Comparison of ENCODE assay signal across 9 cellular contexts in the genomic region with DNA sequence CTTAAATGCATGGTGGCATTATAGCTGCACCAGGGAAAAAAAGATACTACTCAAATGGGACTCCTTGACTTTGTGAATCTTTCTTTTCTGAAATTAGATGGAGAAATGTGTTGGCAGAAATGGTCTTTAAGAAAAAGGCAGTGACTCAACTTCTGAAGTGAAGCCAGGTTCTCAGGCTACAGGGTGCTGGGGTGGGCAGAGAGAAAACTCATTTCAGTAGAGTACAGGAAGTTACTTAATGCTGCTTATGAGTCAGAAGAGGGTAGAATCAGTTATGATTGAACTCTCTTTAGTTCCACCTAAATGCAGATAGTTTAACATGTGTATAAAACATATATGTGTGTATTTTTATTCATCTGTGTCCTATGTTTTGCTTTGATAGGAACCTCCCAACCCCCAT.
DNase-seq lines count a peak whose midpoint lies in the region; ATAC-seq and TF ChIP-seq lines count a peak whose summit lies in the region.
"Had no signal": no experiment of that assay in that cellular context is flagged by ENCODE, and none has a peak within 500 bp of the region (broad histone marks: within the 10 kb centered on the region; RNA-seq: fewer than 3 reads in every experiment).

No MANE protein-coding gene starts in this region.

- H3K4me3 ChIP-seq in SK-N-SH (ENCODE audit: low read depth in 2 of 2, low read length in 1 of 2) (no peak overlapping the region), neural progenitor cell (no peak overlapping the region)

- no peaks in the 10 kb centered on the region for H3K27me3 Mint-ChIP-seq in central memory CD8-positive, alpha-beta T cell
- peaks cover 3% of the 10 kb centered on the region for H3K27me3 Mint-ChIP-seq in neural progenitor cell (ENCODE audit: insufficient read depth, low read depth)

- TF ChIP-seq CTCF in SK-N-SH (IDR thresholded peaks at IDR 0.05) (no peak), neural progenitor cell (IDR thresholded peaks at IDR 0.05) (no peak)

- H3K79me2 ChIP-seq in SK-N-SH (ENCODE audit: insufficient read depth): no peaks in the 10 kb centered on the region
- H3K79me2 ChIP-seq in neural progenitor cell (ENCODE audit: low read depth): no peaks in the 10 kb centered on the region

- peak; percentile 99 for ATAC-seq in HG02981 (IDR thresholded peaks at IDR 0.05; ENCODE audit: unreplicated experiment)
- peak; percentile 48 for ATAC-seq in central memory CD8-positive, alpha-beta T cell (replicated peaks; ENCODE audit: extremely low read depth, poor library complexity, severe bottlenecking)

- H3K4me3 Mint-ChIP-seq in central memory CD8-positive, alpha-beta T cell: peak overlapping the region; percentile 61
- H3K4me3 Mint-ChIP-seq in neural progenitor cell: no peak overlapping the region

- H3K4me1 Mint-ChIP-seq in central memory CD8-positive, alpha-beta T cell: peaks cover 53% of the 10 kb centered on the region
- no peaks in the 10 kb centered on the region for H3K4me1 Mint-ChIP-seq in neural progenitor cell

- peak; percentile 16 to 37 for DNase-seq in activated CD8-positive, alpha-beta memory T cell treated with anti-CD3 and anti-CD28 coated beads for 4 hours (ENCODE audit: low read depth in 2 of 2)
- DNase-seq in activated CD8-positive, alpha-beta memory T cell treated with anti-CD3 and anti-CD28 coated beads for 24 hours: no peak
- no peak for DNase-seq in SK-N-SH
- peak in 1 of 2 donors; percentile 37 for DNase-seq in central memory CD8-positive, alpha-beta T cell (ENCODE audit: low spot score in 2 of 2)
- peak; percentile 54 for DNase-seq in stimulated activated CD4-positive, alpha-beta T cell treated with anti-CD3 and anti-CD28 coated beads, Interleukin-2, amount 100 ng/mL, for 4 hours (ENCODE audit: low read depth)
- DNase-seq in neural progenitor cell (ENCODE audit: low spot score): no peak
- DNase-seq in NCI-H2029 (lab: John Stamatoyannopoulos, UW): no peak

- no peak overlapping the region for H3K9ac ChIP-seq in SK-N-SH
- no peak overlapping the region for H3K9ac ChIP-seq in neural progenitor cell

- POLR2A ChIA-PET in SK-N-SH (lab: Yijun Ruan, JAX): no interaction called here

- peak overlapping the region in 1 of 2 experiments; percentile 41; a peak in 2 of 4 replicates for H3K27ac ChIP-seq in SK-N-SH (ENCODE audit: low read depth in 2 of 2, low read length in 1 of 2)
- no peak overlapping the region for H3K27ac ChIP-seq in neural progenitor cell
- H3K27ac ChIP-seq: C4-2B had no signal

- H3K36me3 Mint-ChIP-seq in central memory CD8-positive, alpha-beta T cell (ENCODE audit: insufficient read depth): peaks cover 14% of the 10 kb centered on the region
- H3K36me3 Mint-ChIP-seq in neural progenitor cell: no peaks in the 10 kb centered on the region

- H3K9me3 Mint-ChIP-seq in central memory CD8-positive, alpha-beta T cell: no peaks in the 10 kb centered on the region
- peaks cover 4% of the 10 kb centered on the region for H3K9me3 Mint-ChIP-seq in neural progenitor cell

- no peak for TF ChIP-seq EP300 in SK-N-SH (IDR thresholded peaks at IDR 0.05; ENCODE audit: borderline replicate concordance in 1 of 2, low read depth in 1 of 2, low read length in 1 of 2)

- no peaks in the 10 kb centered on the region for H3K9me3 ChIP-seq in SK-N-SH
- no peaks in the 10 kb centered on the region for H3K9me3 ChIP-seq in neural progenitor cell (ENCODE audit: low read depth)

- H2AFZ ChIP-seq in SK-N-SH (ENCODE audit: low read depth) (no peak overlapping the region), neural progenitor cell (replicated peaks) (no peak overlapping the region)

- H3K4me2 ChIP-seq in SK-N-SH: no peak overlapping the region
- H3K4me2 ChIP-seq in neural progenitor cell: no peak overlapping the region

- H3K9me2 ChIP-seq in SK-N-SH: no peaks in the 10 kb centered on the region

- no peak for TF ChIP-seq RAD21 in SK-N-SH (IDR thresholded peaks at IDR 0.05; ENCODE audit: low read length)

- peak overlapping the region; percentile 99 for H3K27ac Mint-ChIP-seq in central memory CD8-positive, alpha-beta T cell (ENCODE audit: low read depth)
- H3K27ac Mint-ChIP-seq in neural progenitor cell: no peak overlapping the region

- H3K4me1 ChIP-seq in SK-N-SH (ENCODE audit: control insufficient read depth in 1 of 2, insufficient read depth in 2 of 2, low read depth in 1 of 2, low read length in 1 of 2): no peaks in the 10 kb centered on the region
- H3K4me1 ChIP-seq in neural progenitor cell: no peaks in the 10 kb centered on the region

- H3K36me3 ChIP-seq in SK-N-SH (replicated peaks in 1 of 2; ENCODE audit: control insufficient read depth in 1 of 2, insufficient read depth in 2 of 2, low read length in 1 of 2) (no peaks in the 10 kb centered on the region), neural progenitor cell (no peaks in the 10 kb centered on the region)

- H3K27me3 ChIP-seq in SK-N-SH (ENCODE audit: insufficient read depth): no peaks in the 10 kb centered on the region
- H3K27me3 ChIP-seq in neural progenitor cell: no peaks in the 10 kb centered on the region

- CTCF ChIA-PET in SK-N-SH (lab: Yijun Ruan, JAX): interaction anchor here (0.7 to 1.2 kb wide), 2 partner anchors 64 to 1101 kb away, joined by 3 to 4 read pairs; no protein-coding TSS in a partner anchor

- H4K20me1 ChIP-seq in SK-N-SH (ENCODE audit: insufficient read depth) (no peaks in the 10 kb centered on the region), neural progenitor cell (ENCODE audit: low read depth) (no peaks in the 10 kb centered on the region)

- peaks cover 12% of the 10 kb centered on the region for H3F3A ChIP-seq in SK-N-SH (replicated peaks; ENCODE audit: insufficient read depth)
- H3F3A ChIP-seq in neural progenitor cell (ENCODE audit: low read depth): no peaks in the 10 kb centered on the region

TF ChIP-seq in SK-N-SH, 30 proteins besides CTCF, POLR2A, EP300 and RAD21:
- TF ChIP-seq, protein P1, sequence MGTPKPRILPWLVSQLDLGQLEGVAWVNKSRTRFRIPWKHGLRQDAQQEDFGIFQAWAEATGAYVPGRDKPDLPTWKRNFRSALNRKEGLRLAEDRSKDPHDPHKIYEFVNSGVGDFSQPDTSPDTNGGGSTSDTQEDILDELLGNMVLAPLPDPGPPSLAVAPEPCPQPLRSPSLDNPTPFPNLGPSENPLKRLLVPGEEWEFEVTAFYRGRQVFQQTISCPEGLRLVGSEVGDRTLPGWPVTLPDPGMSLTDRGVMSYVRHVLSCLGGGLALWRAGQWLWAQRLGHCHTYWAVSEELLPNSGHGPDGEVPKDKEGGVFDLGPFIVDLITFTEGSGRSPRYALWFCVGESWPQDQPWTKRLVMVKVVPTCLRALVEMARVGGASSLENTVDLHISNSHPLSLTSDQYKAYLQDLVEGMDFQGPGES (IDR thresholded peaks at IDR 0.05; ENCODE audit: low read depth, low read length): no peak
- 0 out of 2 replicates have a peak, but pooled peaks have one; percentile 33 for TF ChIP-seq JUND (IDR thresholded peaks at IDR 0.05)
- peak; percentile 65; the same call in 1 of the 2 replicates for TF ChIP-seq FOSL2 (IDR thresholded peaks at IDR 0.05; ENCODE audit: borderline replicate concordance, low read depth)
- peak; percentile 63 for TF ChIP-seq NFIC (IDR thresholded peaks at IDR 0.05; ENCODE audit: borderline replicate concordance)

Comparison
In these comparisons a context has a peak if more than half of its experiments do, and no peak if none do; other contexts are left out.
1. DNase-seq: peak in activated CD8-positive, alpha-beta memory T cell treated with anti-CD3 and anti-CD28 coated beads for 4 hours (2 of 2) and stimulated activated CD4-positive, alpha-beta T cell treated with anti-CD3 and anti-CD28 coated beads, Interleukin-2, amount 100 ng/mL, for 4 hours (single experiment); none in activated CD8-positive, alpha-beta memory T cell treated with anti-CD3 and anti-CD28 coated beads for 24 hours (single experiment), SK-N-SH (single experiment), neural progenitor cell (single experiment) and NCI-H2029 (single experiment).